Comparison of ENCODE assay signal across 24 cellular contexts in the genomic region with DNA sequence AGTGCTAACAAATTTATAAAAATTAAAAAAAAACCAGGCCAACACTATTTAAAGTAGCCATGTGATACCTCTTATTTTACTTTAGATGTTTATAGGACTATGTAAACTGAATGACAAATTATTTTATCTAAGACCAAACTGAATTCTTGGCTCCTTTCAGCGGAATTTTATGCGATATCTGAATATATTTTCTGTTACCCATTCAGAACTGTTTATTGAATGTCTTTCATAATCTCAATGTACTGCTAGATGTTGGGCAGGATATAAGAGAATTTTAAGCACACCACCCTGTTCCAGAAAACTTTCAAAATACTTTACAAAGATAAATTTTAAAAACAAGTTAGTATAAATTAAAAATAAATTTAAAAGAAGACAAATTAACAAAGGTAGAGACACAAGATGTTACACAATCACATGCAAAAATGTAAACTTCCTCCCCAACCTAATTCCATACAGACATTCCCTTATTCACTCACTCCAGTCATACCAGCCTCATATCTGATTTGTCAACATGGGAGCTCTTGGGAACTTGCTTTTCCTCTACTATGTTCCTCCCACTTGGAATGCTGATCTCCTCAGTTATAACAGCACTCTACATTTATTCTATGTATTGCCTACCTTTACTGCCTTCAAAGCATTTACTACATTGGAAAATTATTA.
"Had no signal": no experiment of that assay in that cellular context is flagged by ENCODE, and none has a peak within 500 bp of the region (broad histone marks: within the 10 kb centered on the region; RNA-seq: fewer than 3 reads in every experiment).

No MANE protein-coding gene starts in this region.

- H3K27me3 ChIP-seq: heart right ventricle, spleen, testis, tibial nerve, upper lobe of right lung, vagina had no signal

- H3K36me3 ChIP-seq: heart right ventricle, left ventricle myocardium inferior, lower lobe of right lung, prostate gland, spleen, tibial nerve, upper lobe of right lung, vagina had no signal

- H3K4me3 Mint-ChIP-seq: memory B cell; nephron; stimulated activated naive B cell treated with anti-CD40 and anti-IgM and Interleukin-4, amounts not matched to agents 10 μg/mL and 1 μg/mL and 100 μg/mL, for 72 hours; stimulated activated naive CD8-positive, alpha-beta T cell treated with anti-CD3 and anti-CD28 coated beads, Interleukin-15, amount 100 ng/mL, for 72 hours had no signal

- FAIRE-seq: keratinocyte had no signal

- H3K4me1 ChIP-seq: heart right ventricle, left ventricle myocardium inferior, lower lobe of right lung, parathyroid adenoma, prostate gland, spleen, testis, tibial nerve, upper lobe of right lung, vagina had no signal

- ATAC-seq: heart right ventricle; lower lobe of right lung; sciatic nerve; stimulated activated naive B cell treated with anti-CD40 and anti-IgM and Interleukin-4, amounts not matched to agents 10 μg/mL and 1 μg/mL and 100 μg/mL, for 72 hours; stimulated activated naive CD8-positive, alpha-beta T cell treated with anti-CD3 and anti-CD28 coated beads, Interleukin-15, amount 100 ng/mL, for 72 hours; upper lobe of right lung had no signal

- H3K4me3 ChIP-seq: heart right ventricle, left ventricle myocardium inferior, lower lobe of right lung, prostate gland, spleen, testis, tibial nerve, upper lobe of right lung, vagina had no signal

- H3K36me3 Mint-ChIP-seq: memory B cell; stimulated activated naive B cell treated with anti-CD40 and anti-IgM and Interleukin-4, amounts not matched to agents 10 μg/mL and 1 μg/mL and 100 μg/mL, for 72 hours had no signal

- H2AFZ ChIP-seq: parathyroid adenoma had no signal

- DNase-seq: effector memory CD4-positive, alpha-beta T cell; erythroblast; heart right ventricle; hypothalamus; left ventricle myocardium inferior; lower lobe of right lung; midbrain; occipital lobe; spleen; stimulated activated CD4-positive, alpha-beta T cell treated with anti-CD3 and anti-CD28 coated beads, Interleukin-15, amount 100 ng/mL, for 24 hours; stimulated activated CD4-positive, alpha-beta T cell treated with anti-CD3 and anti-CD28 coated beads, Interleukin-1b, Interleukin-23, amount 100 ng/mL, for 48 hours; stimulated activated CD4-positive, alpha-beta T cell treated with anti-CD3 and anti-CD28 coated beads, Interleukin-4, amount 100 ng/mL, for 24 hours; stimulated activated naive B cell treated with anti-CD40 and anti-IgM and Interleukin-4, amounts not matched to agents 10 μg/mL and 1 μg/mL and 100 μg/mL, for 72 hours; stimulated activated naive CD8-positive, alpha-beta T cell treated with anti-CD3 and anti-CD28 coated beads, Interleukin-15, amount 100 ng/mL, for 72 hours; testis; upper lobe of right lung had no signal

- H3K27ac Mint-ChIP-seq: memory B cell; nephron; stimulated activated naive B cell treated with anti-CD40 and anti-IgM and Interleukin-4, amounts not matched to agents 10 μg/mL and 1 μg/mL and 100 μg/mL, for 72 hours; stimulated activated naive CD8-positive, alpha-beta T cell treated with anti-CD3 and anti-CD28 coated beads, Interleukin-15, amount 100 ng/mL, for 72 hours had no signal

- H3K4me1 Mint-ChIP-seq: memory B cell; nephron; stimulated activated naive B cell treated with anti-CD40 and anti-IgM and Interleukin-4, amounts not matched to agents 10 μg/mL and 1 μg/mL and 100 μg/mL, for 72 hours; stimulated activated naive CD8-positive, alpha-beta T cell treated with anti-CD3 and anti-CD28 coated beads, Interleukin-15, amount 100 ng/mL, for 72 hours had no signal

- H3K27me3 Mint-ChIP-seq: memory B cell; stimulated activated naive B cell treated with anti-CD40 and anti-IgM and Interleukin-4, amounts not matched to agents 10 μg/mL and 1 μg/mL and 100 μg/mL, for 72 hours; stimulated activated naive CD8-positive, alpha-beta T cell treated with anti-CD3 and anti-CD28 coated beads, Interleukin-15, amount 100 ng/mL, for 72 hours had no signal

- H3K27ac ChIP-seq: heart right ventricle, left ventricle myocardium inferior, lower lobe of right lung, parathyroid adenoma, prostate gland, spleen, testis, tibial nerve, upper lobe of right lung, vagina had no signal

- H3K79me2 ChIP-seq: parathyroid adenoma had no signal

- H3K9me3 Mint-ChIP-seq: stimulated activated naive CD8-positive, alpha-beta T cell treated with anti-CD3 and anti-CD28 coated beads, Interleukin-15, amount 100 ng/mL, for 72 hours had no signal
